ENCODE assay signal across 27 cellular contexts in genomic region chr3:188959013-188959412, GRCh38.
"Had no signal": no experiment of that assay in that cellular context is flagged by ENCODE, and none has a peak within 500 bp of the region (broad histone marks: within the 10 kb centered on the region; RNA-seq: fewer than 3 reads in every experiment).

No MANE protein-coding gene starts in this region.

- DNase-seq: activated CD4-positive, alpha-beta memory T cell treated with anti-CD3 and anti-CD28 coated beads for 36 hours; activated CD4-positive, alpha-beta T cell treated with anti-CD3 and anti-CD28 coated beads for 36 hours; activated CD4-positive, alpha-beta T cell treated with anti-CD3 and anti-CD28 coated beads, Interleukin-2, amount 10 ng/mL, durations not matched to agents 24 days and 14 days; activated CD4-positive, CD25-positive, alpha-beta regulatory T cell; activated CD4-positive, CD25-positive, alpha-beta regulatory T cell treated with anti-CD3 and anti-CD28 coated beads, Interleukin-2, amount 50 U/mL, for 72 hours; activated CD8-positive, alpha-beta memory T cell treated with anti-CD3 and anti-CD28 coated beads, Interleukin-2, amount 10 ng/mL, durations not matched to agents 7 days and 5 days; activated CD8-positive, alpha-beta memory T cell treated with anti-CD3 and anti-CD28 coated beads, Interleukin-2, amount 50 U/mL, for 4 hours; activated CD8-positive, alpha-beta T cell treated with anti-CD3 and anti-CD28 coated beads, Interleukin-2, amount 10 ng/mL, durations not matched to agents 7 days and 5 days; activated effector memory CD4-positive, alpha-beta T cell treated with anti-CD3 and anti-CD28 coated beads, Interleukin-2, amount 50 U/mL, for 16 hours; activated naive CD4-positive, alpha-beta T cell treated with anti-CD3 and anti-CD28 coated beads, Interleukin-2, amount 10 ng/mL, durations not matched to agents 7 days and 5 days; activated naive CD8-positive, alpha-beta T cell treated with anti-CD3 and anti-CD28 coated beads, Interleukin-2, amount 10 ng/mL, durations not matched to agents 7 days and 5 days; activated T-cell treated with anti-CD3 and anti-CD28 coated beads, Interleukin-2, amount 50 U/mL, for 1 hour; activated T-cell treated with anti-CD3 and anti-CD28 coated beads, Interleukin-2, amount 50 U/mL, for 48 hours; dorsolateral prefrontal cortex; effector memory CD4-positive, alpha-beta T cell; endodermal cell; foreskin fibroblast; T-helper 1 cell had no signal

- H3K27ac Mint-ChIP-seq: activated CD4-positive, alpha-beta memory T cell treated with anti-CD3 and anti-CD28 coated beads for 36 hours; activated CD4-positive, alpha-beta T cell treated with anti-CD3 and anti-CD28 coated beads for 36 hours; activated CD4-positive, alpha-beta T cell treated with anti-CD3 and anti-CD28 coated beads, Interleukin-2, amount 10 ng/mL, durations not matched to agents 24 days and 14 days; activated CD8-positive, alpha-beta memory T cell treated with anti-CD3 and anti-CD28 coated beads, Interleukin-2, amount 10 ng/mL, durations not matched to agents 7 days and 5 days; activated CD8-positive, alpha-beta T cell treated with anti-CD3 and anti-CD28 coated beads, Interleukin-2, amount 10 ng/mL, durations not matched to agents 7 days and 5 days; activated naive CD4-positive, alpha-beta T cell treated with anti-CD3 and anti-CD28 coated beads, Interleukin-2, amount 10 ng/mL, durations not matched to agents 7 days and 5 days; activated naive CD4-positive, alpha-beta T cell treated with anti-CD3 and anti-CD28 coated beads, Interleukin-2, amount 50 U/mL, for 72 hours; activated naive CD8-positive, alpha-beta T cell treated with anti-CD3 and anti-CD28 coated beads, Interleukin-2, amount 10 ng/mL, durations not matched to agents 7 days and 5 days; activated T-helper 1 cell treated with anti-CD3 and anti-CD28 coated beads, Interleukin-12 subunit alpha, Interleukin-12 subunit beta, Interleukin-2, Interleukin-4 antibody, amounts not matched to agents 30 ng/mL and 10 ng/mL and 1 ng/mL, durations not matched to agents 14 hours and 24 hours and 36 hours; activated T-helper 2 cell treated with anti-CD3 and anti-CD28 coated beads, Interferon-gamma antibody, Interleukin-2, Interleukin-4, amounts not matched to agents 10 μg/mL and 5 μg/mL and 100 μg/mL, durations not matched to agents 14 hours and 24 hours and 36 hours; brain; dendritic cell treated with granulocyte-macrophage colony-stimulating factor and Interleukin-4, amounts not matched to agents 40 ng/mL and 50 ng/mL, for 4 days; endodermal cell had no signal

- H3K4me1 Mint-ChIP-seq: brain, endodermal cell had no signal

- H3K9me3 ChIP-seq: ascending aorta had no signal

- H3K4me3 ChIP-seq: ascending aorta, coronary artery, dorsolateral prefrontal cortex had no signal

- ATAC-seq: activated CD4-positive, alpha-beta T cell treated with anti-CD3 and anti-CD28 coated beads for 36 hours; activated CD8-positive, alpha-beta memory T cell treated with anti-CD3 and anti-CD28 coated beads, Interleukin-2, amount 10 ng/mL, durations not matched to agents 7 days and 5 days; activated CD8-positive, alpha-beta T cell treated with anti-CD3 and anti-CD28 coated beads, Interleukin-2, amount 10 ng/mL, durations not matched to agents 7 days and 5 days; esophagus mucosa had no signal

- H3K4me3 Mint-ChIP-seq: activated CD4-positive, alpha-beta memory T cell treated with anti-CD3 and anti-CD28 coated beads for 36 hours; activated CD4-positive, alpha-beta T cell treated with anti-CD3 and anti-CD28 coated beads for 36 hours; activated CD4-positive, alpha-beta T cell treated with anti-CD3 and anti-CD28 coated beads, Interleukin-2, amount 10 ng/mL, durations not matched to agents 24 days and 14 days; activated CD8-positive, alpha-beta memory T cell treated with anti-CD3 and anti-CD28 coated beads, Interleukin-2, amount 10 ng/mL, durations not matched to agents 7 days and 5 days; activated CD8-positive, alpha-beta T cell treated with anti-CD3 and anti-CD28 coated beads, Interleukin-2, amount 10 ng/mL, durations not matched to agents 7 days and 5 days; activated naive CD4-positive, alpha-beta T cell treated with anti-CD3 and anti-CD28 coated beads, Interleukin-2, amount 10 ng/mL, durations not matched to agents 7 days and 5 days; activated naive CD8-positive, alpha-beta T cell treated with anti-CD3 and anti-CD28 coated beads, Interleukin-2, amount 10 ng/mL, durations not matched to agents 7 days and 5 days; activated T-helper 1 cell treated with anti-CD3 and anti-CD28 coated beads, Interleukin-12 subunit alpha, Interleukin-12 subunit beta, Interleukin-2, Interleukin-4 antibody, amounts not matched to agents 30 ng/mL and 10 ng/mL and 1 ng/mL, durations not matched to agents 14 hours and 24 hours and 36 hours; brain; central memory CD8-positive, alpha-beta T cell; dendritic cell treated with granulocyte-macrophage colony-stimulating factor and Interleukin-4, amounts not matched to agents 40 ng/mL and 50 ng/mL, for 4 days; endodermal cell had no signal

- H3K27me3 ChIP-seq: ascending aorta, dorsolateral prefrontal cortex had no signal

- H3K9me3 Mint-ChIP-seq: activated CD4-positive, alpha-beta memory T cell treated with anti-CD3 and anti-CD28 coated beads for 36 hours; activated CD4-positive, alpha-beta T cell treated with anti-CD3 and anti-CD28 coated beads, Interleukin-2, amount 10 ng/mL, durations not matched to agents 24 days and 14 days; activated naive CD4-positive, alpha-beta T cell treated with anti-CD3 and anti-CD28 coated beads, Interleukin-2, amount 10 ng/mL, durations not matched to agents 7 days and 5 days; activated naive CD4-positive, alpha-beta T cell treated with anti-CD3 and anti-CD28 coated beads, Interleukin-2, amount 50 U/mL, for 72 hours; activated naive CD8-positive, alpha-beta T cell treated with anti-CD3 and anti-CD28 coated beads, Interleukin-2, amount 10 ng/mL, durations not matched to agents 7 days and 5 days; activated T-helper 1 cell treated with anti-CD3 and anti-CD28 coated beads, Interleukin-12 subunit alpha, Interleukin-12 subunit beta, Interleukin-2, Interleukin-4 antibody, amounts not matched to agents 30 ng/mL and 10 ng/mL and 1 ng/mL, durations not matched to agents 14 hours and 24 hours and 36 hours; activated T-helper 2 cell treated with anti-CD3 and anti-CD28 coated beads, Interferon-gamma antibody, Interleukin-2, Interleukin-4, amounts not matched to agents 10 μg/mL and 5 μg/mL and 100 μg/mL, durations not matched to agents 14 hours and 24 hours and 36 hours; central memory CD8-positive, alpha-beta T cell; dendritic cell treated with granulocyte-macrophage colony-stimulating factor and Interleukin-4, amounts not matched to agents 40 ng/mL and 50 ng/mL, for 4 days; endodermal cell had no signal

- H3K27me3 Mint-ChIP-seq: central memory CD8-positive, alpha-beta T cell; dendritic cell treated with granulocyte-macrophage colony-stimulating factor and Interleukin-4, amounts not matched to agents 40 ng/mL and 50 ng/mL, for 4 days had no signal

- H3K36me3 ChIP-seq: ascending aorta had no signal

- H3K27ac ChIP-seq: ascending aorta, coronary artery, dorsolateral prefrontal cortex had no signal
